1 cellular context compared by ENCODE assay signal in the genomic region with DNA sequence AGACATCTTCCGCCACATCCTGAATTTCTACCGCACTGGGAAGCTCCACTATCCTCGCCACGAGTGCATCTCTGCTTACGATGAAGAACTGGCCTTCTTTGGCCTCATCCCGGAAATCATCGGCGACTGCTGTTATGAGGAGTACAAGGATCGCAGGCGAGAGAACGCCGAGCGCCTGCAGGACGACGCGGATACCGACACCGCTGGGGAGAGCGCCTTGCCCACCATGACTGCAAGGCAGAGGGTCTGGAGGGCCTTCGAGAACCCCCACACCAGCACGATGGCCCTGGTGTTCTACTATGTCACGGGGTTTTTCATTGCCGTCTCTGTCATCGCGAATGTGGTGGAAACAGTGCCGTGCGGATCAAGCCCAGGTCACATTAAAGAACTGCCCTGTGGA.
TF ChIP-seq lines count a peak whose summit lies in the region.

No MANE protein-coding gene starts in this region.

TF ChIP-seq in H1, 55 proteins besides CTCF, POLR2A, EP300 and RAD21 (continued from another document):
- no peak for TF ChIP-seq NRF1 (IDR thresholded peaks at IDR 0.05; ENCODE audit: low read depth, low read length)
- no peak for TF ChIP-seq SP4 (IDR thresholded peaks at IDR 0.05; ENCODE audit: low read length)
- no peak for TF ChIP-seq CHD2 (IDR thresholded peaks at IDR 0.05; ENCODE audit: low read length)
- TF ChIP-seq, protein P1, sequence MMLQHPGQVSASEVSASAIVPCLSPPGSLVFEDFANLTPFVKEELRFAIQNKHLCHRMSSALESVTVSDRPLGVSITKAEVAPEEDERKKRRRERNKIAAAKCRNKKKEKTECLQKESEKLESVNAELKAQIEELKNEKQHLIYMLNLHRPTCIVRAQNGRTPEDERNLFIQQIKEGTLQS (IDR thresholded peaks at IDR 0.05; ENCODE audit: insufficient read depth, low read depth, low read length), result no peak
- TF ChIP-seq TBP (IDR thresholded peaks at IDR 0.05; ENCODE audit: low read depth, low read length), result no peak
- no peak for TF ChIP-seq RXRA (IDR thresholded peaks at IDR 0.05; ENCODE audit: insufficient read depth, low read depth, low read length)
- TF ChIP-seq SIX5 (IDR thresholded peaks at IDR 0.05; ENCODE audit: low read depth, low read length), result no peak
- TF ChIP-seq TAF7 (optimal IDR thresholded peaks at IDR 0.05; ENCODE audit: borderline replicate concordance, low read depth, low read length), result no peak
